In genomic region chr12:68610435-68611093, GRCh38 we compare ENCODE assay signal across 8 cellular contexts. TPM values are rescaled to one million over a fixed set of nuclear protein-coding genes. Genes with fewer than 3 reads are reported as not detected.
DNase-seq lines count a peak whose midpoint lies in the region; ATAC-seq and TF ChIP-seq lines count a peak whose summit lies in the region.

TSS of gene RAP1B (plus strand) at chr12:68610899. CDS start at chr12:68648725, 37,826 bp downstream.

- peaks cover 31% of the 10 kb centered on the region for H3K4me1 Mint-ChIP-seq in T-helper 17 cell

- WGBS in prostate gland, result under 1% methylated on average over 80 of the region's 83 CpGs

- no peaks in the 10 kb centered on the region for H3K36me3 Mint-ChIP-seq in T-helper 17 cell (ENCODE audit: low read depth)

- H3K27ac Mint-ChIP-seq in T-helper 17 cell, result peak within 1 kb of the TSS; percentile 97

- H3K36me3 ChIP-seq in prostate gland, result no peaks in the 10 kb centered on the region

- peak; percentile 88 for ATAC-seq in GM18498 (IDR thresholded peaks at IDR 0.05; ENCODE audit: unreplicated experiment)
- peak; percentile 75 for ATAC-seq in HG02870 (IDR thresholded peaks at IDR 0.05; ENCODE audit: unreplicated experiment)
- peak; percentile 87 for ATAC-seq in T-helper 17 cell
- peak; percentile 98 for ATAC-seq in left ventricle myocardium superior

- H3K4me3 ChIP-seq in prostate gland, result peak within 1 kb of the TSS; percentile 66 to 81

- TF ChIP-seq POLR2A in prostate gland (IDR thresholded peaks at IDR 0.05), result peak; percentile 97

- no peaks in the 10 kb centered on the region for H3K27me3 Mint-ChIP-seq in T-helper 17 cell

- intact Hi-C loops in left ventricle myocardium superior (cut with micrococcal nuclease) (no loop called here), prostate gland (cut with DNase I) (loop anchor here (2.0 kb wide), 1 partner anchor 76 kb away; the partner anchor contains the start of gene NUP107)

- H3K9me3 ChIP-seq in T-helper 17 cell (ENCODE audit: control insufficient read depth, low read length, poor library complexity, severe bottlenecking) (no peaks in the 10 kb centered on the region), prostate gland (no peaks in the 10 kb centered on the region)

- H3K4me1 ChIP-seq in prostate gland (replicated peaks), result no peaks in the 10 kb centered on the region

- peak in 1 of 4 experiments; percentile 10 for TF ChIP-seq CTCF in prostate gland (IDR thresholded peaks at IDR 0.05)

- H3K27ac ChIP-seq in prostate gland, result peak within 1 kb of the TSS; percentile 97 to 99

- DNase-seq in NCI-H146 (lab: John Stamatoyannopoulos, UW) (peak; percentile 89), T-helper 17 cell (peak; percentile 86 to 90 (median 86)), amygdala (lab: John Stamatoyannopoulos, UW) (peak; percentile 37 to 93 (median 83)), left ventricle myocardium superior (peak; percentile 94), prostate gland (ENCODE audit: low spot score) (peak; percentile 90), ureter (ENCODE audit: low spot score) (peak; percentile 93)

- peak within 1 kb of the TSS; percentile 97 for H3K4me3 Mint-ChIP-seq in T-helper 17 cell

- H3K27me3 ChIP-seq in prostate gland (replicated peaks; ENCODE audit: insufficient read depth), result no peaks in the 10 kb centered on the region

RNA-seq across cellular contexts. Expression of gene RAP1B, which starts in this region (rescaled TPM):
- 100 to 1,000 TPM; 251 to 319 TPM for total RNA-seq in T-helper 17 cell
- 44.8 TPM for total RNA-seq in left ventricle myocardium superior
- 100 to 1,000 TPM; 105 to 145 TPM for total RNA-seq in prostate gland
- total RNA-seq in ureter, result 198 TPM

Comparison
In these comparisons a context has a peak if more than half of its experiments do, and no peak if none do; other contexts are left out.
1. Peak in every context shown above with its lines: DNase-seq, ATAC-seq, H3K4me3 ChIP-seq and H3K27ac ChIP-seq.